9 cellular contexts compared by ENCODE assay signal in the genomic region with DNA sequence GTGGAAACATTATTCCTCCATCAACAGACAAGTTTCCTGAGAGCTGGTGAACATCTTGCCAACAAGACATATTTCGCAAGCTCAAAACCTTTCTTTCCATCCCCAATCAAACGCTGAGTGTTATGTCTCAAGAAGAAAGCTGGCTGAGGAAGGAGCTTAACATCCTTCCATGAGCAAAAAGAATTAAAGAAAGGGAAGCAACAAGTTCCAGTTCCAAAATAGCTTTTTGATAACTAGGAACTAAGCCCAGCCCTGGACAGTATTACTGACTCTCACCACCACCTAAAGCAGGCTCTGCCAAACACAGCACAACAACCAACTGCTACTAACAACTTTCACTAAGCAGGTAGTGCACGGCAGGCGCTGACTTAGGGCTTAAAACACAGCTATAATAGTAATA. TPM values are rescaled to one million over a fixed set of nuclear protein-coding genes. Genes with fewer than 3 reads are reported as not detected.
A peak's percentile ranks its signal among the peaks of the same experiment; 100 is the strongest.
DNase-seq lines count a peak whose midpoint lies in the region; ATAC-seq, FAIRE-seq and TF ChIP-seq lines count a peak whose summit lies in the region.
"Had no signal": no experiment of that assay in that cellular context is flagged by ENCODE, and none has a peak within 500 bp of the region (broad histone marks: within the 10 kb centered on the region; RNA-seq: fewer than 3 reads in every experiment).

No MANE protein-coding gene starts in this region.

- H3K27ac ChIP-seq in left ventricle myocardium inferior (replicated peaks): peak overlapping the region; percentile 88
- peak overlapping the region; percentile 88 for H3K27ac ChIP-seq in skeletal muscle tissue (ENCODE audit: low read depth, low read length)

- no peak for ATAC-seq in activated CD8-positive, alpha-beta T cell treated with anti-CD3 and anti-CD28 coated beads for 36 hours
- no peak for ATAC-seq in GM21360 (IDR thresholded peaks at IDR 0.05; ENCODE audit: unreplicated experiment)
- ATAC-seq in GM21515 (IDR thresholded peaks at IDR 0.05; ENCODE audit: unreplicated experiment): no peak

- H3K27me3 ChIP-seq in left ventricle myocardium inferior (ENCODE audit: low read depth) (no peaks in the 10 kb centered on the region), skeletal muscle tissue (ENCODE audit: control insufficient read depth in 3 of 3, insufficient read depth in 3 of 3, low read length in 3 of 3) (no peaks in the 10 kb centered on the region)

- TF ChIP-seq POLR2A in GM12891 (IDR thresholded peaks at IDR 0.05; ENCODE audit: low read depth, low read length): no peak

- H3K27me3 Mint-ChIP-seq in activated CD8-positive, alpha-beta T cell treated with anti-CD3 and anti-CD28 coated beads for 36 hours: no peaks in the 10 kb centered on the region

- no peak for TF ChIP-seq CTCF in activated CD8-positive, alpha-beta T cell treated with anti-CD3 and anti-CD28 coated beads for 36 hours (IDR thresholded peaks at IDR 0.05)
- no peak for TF ChIP-seq CTCF in left ventricle myocardium inferior (IDR thresholded peaks at IDR 0.05; ENCODE audit: borderline replicate concordance)

- H3K4me1 Mint-ChIP-seq in activated CD8-positive, alpha-beta T cell treated with anti-CD3 and anti-CD28 coated beads for 36 hours (ENCODE audit: low read depth): peaks cover 86% of the 10 kb centered on the region

- peak; percentile 73 for DNase-seq in GM03348 (ENCODE audit: low spot score)
- no peak for DNase-seq in activated CD8-positive, alpha-beta T cell treated with anti-CD3 and anti-CD28 coated beads for 36 hours
- no peak for DNase-seq in left ventricle myocardium inferior
- no peak for DNase-seq in NCI-H2227 treated with DMSO at 0.1 percent for 48 hours (lab: John Stamatoyannopoulos, UW)
- DNase-seq in GM12891 (ENCODE audit: insufficient read length, low spot score): no peak
- DNase-seq: NCI-H748 treated with DMSO at 0.1 percent for 48 hours had no signal

- peak overlapping the region; percentile 84 for H3K27ac Mint-ChIP-seq in activated CD8-positive, alpha-beta T cell treated with anti-CD3 and anti-CD28 coated beads for 36 hours

- POLR2A ChIA-PET in activated CD8-positive, alpha-beta T cell treated with anti-CD3 and anti-CD28 coated beads for 36 hours (lab: Charles Lee): interaction anchor here (1.1 to 1.4 kb wide), 3 partner anchors 20 to 51 kb away, joined by 3 to 5 read pairs (median 4); no protein-coding TSS in a partner anchor

- no peak for FAIRE-seq in GM12891 (lab: Jason Lieb, UNC)

- H3K4me3 Mint-ChIP-seq in activated CD8-positive, alpha-beta T cell treated with anti-CD3 and anti-CD28 coated beads for 36 hours: no peak overlapping the region

- H3K9me3 ChIP-seq in left ventricle myocardium inferior (replicated peaks) (no peaks in the 10 kb centered on the region), skeletal muscle tissue (ENCODE audit: control insufficient read depth in 3 of 3, low read length in 3 of 3) (no peaks in the 10 kb centered on the region)

- no peaks in the 10 kb centered on the region for H3K36me3 ChIP-seq in left ventricle myocardium inferior
- H3K36me3 ChIP-seq in skeletal muscle tissue (ENCODE audit: control insufficient read depth in 3 of 3, insufficient read depth in 3 of 3, low read length in 3 of 3): peaks cover 0 to 3% (median 0%) of the 10 kb centered on the region in 3 donors

- peaks cover 34% of the 10 kb centered on the region for H3K36me3 Mint-ChIP-seq in activated CD8-positive, alpha-beta T cell treated with anti-CD3 and anti-CD28 coated beads for 36 hours (ENCODE audit: low read depth)

- CTCF ChIA-PET in activated CD8-positive, alpha-beta T cell treated with anti-CD3 and anti-CD28 coated beads for 36 hours (lab: Charles Lee): interaction anchor here (0.6 to 2.4 kb wide), 11 partner anchors 11 to 227 kb away, joined by 3 to 8 read pairs (median 4); no protein-coding TSS in a partner anchor

- H3K4me3 ChIP-seq in left ventricle myocardium inferior (peak overlapping the region; percentile 8), skeletal muscle tissue (ENCODE audit: low read length in 3 of 3) (no peak overlapping the region)

- H3K9me3 Mint-ChIP-seq in activated CD8-positive, alpha-beta T cell treated with anti-CD3 and anti-CD28 coated beads for 36 hours: no peaks in the 10 kb centered on the region

- intact Hi-C loops in activated CD8-positive, alpha-beta T cell treated with anti-CD3 and anti-CD28 coated beads for 36 hours (cut with micrococcal nuclease): no loop called here
- intact Hi-C loops in left ventricle myocardium inferior (cut with micrococcal nuclease): no loop called here

- peaks cover 94% of the 10 kb centered on the region for H3K4me1 ChIP-seq in left ventricle myocardium inferior
- H3K4me1 ChIP-seq in skeletal muscle tissue (ENCODE audit: control insufficient read depth in 3 of 3, insufficient read depth in 3 of 3, low read length in 3 of 3): peaks cover 84 to 88% (median 86%) of the 10 kb centered on the region in 3 donors

- peak overlapping the region in 1 of 3 donors; percentile 60 for H3K9ac ChIP-seq in skeletal muscle tissue (ENCODE audit: low read depth in 1 of 3, low read length in 3 of 3)

TF ChIP-seq in GM12891, 5 proteins besides CTCF, POLR2A, EP300 and RAD21:
- TF ChIP-seq POLR2AphosphoS5 (IDR thresholded peaks at IDR 0.05; ENCODE audit: low read depth, low read length): no peak
- no peak for TF ChIP-seq SPI1 (IDR thresholded peaks at IDR 0.05; ENCODE audit: low read depth, low read length)
- TF ChIP-seq PAX5 (IDR thresholded peaks at IDR 0.05; ENCODE audit: insufficient read depth, low read length, severe bottlenecking): no peak
- TF ChIP-seq TAF1 (IDR thresholded peaks at IDR 0.05; ENCODE audit: low read depth, low read length): no peak
- no peak for TF ChIP-seq POU2F2 (IDR thresholded peaks at IDR 0.05; ENCODE audit: low read depth, low read length)

RNA-seq across cellular contexts. Expression of a gene that starts 50.2 kb away (rescaled TPM):
- total RNA-seq in activated CD8-positive, alpha-beta T cell treated with anti-CD3 and anti-CD28 coated beads for 36 hours: 100 to 1,000 TPM; 335 to 340 TPM
- 217 TPM for total RNA-seq in left ventricle myocardium inferior
- 67.3 TPM for total RNA-seq in skeletal muscle tissue
- polyA plus RNA-seq in GM12891 (2012; ENCODE audit: low read depth, missing spikeins): 305 TPM
